1 cellular context compared by ENCODE assay signal in the genomic region with DNA sequence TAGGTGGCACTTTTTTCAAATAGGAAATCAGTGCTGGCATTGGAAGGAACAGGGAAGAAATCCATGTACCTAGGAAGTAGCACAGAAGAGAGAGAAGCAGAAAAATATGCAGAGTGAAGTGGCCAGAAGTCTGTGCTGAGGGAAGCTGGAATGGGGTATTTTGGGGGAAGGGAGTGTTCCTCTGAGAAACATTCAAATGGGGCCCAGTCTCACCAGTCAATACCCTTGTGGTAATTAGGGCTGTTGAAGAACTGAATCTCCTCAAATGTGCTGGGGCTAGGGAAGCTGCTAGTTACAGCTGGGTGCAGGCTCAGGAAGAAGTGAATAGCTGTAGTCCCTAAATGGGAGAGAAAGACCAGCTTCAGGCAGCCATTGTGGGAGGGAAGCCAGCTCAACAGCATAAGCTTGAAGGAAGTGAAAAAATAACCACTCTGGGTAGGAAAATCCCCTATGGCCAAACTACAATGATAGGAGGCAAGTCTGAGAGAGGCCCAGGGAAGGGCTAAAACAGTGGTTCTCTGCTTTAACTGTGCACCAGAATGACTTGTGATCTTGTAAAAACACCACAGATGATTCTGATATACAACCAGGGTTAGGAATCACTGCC.
A peak's percentile ranks its signal among the peaks of the same experiment; 100 is the strongest.
TF ChIP-seq lines count a peak whose summit lies in the region.

No MANE protein-coding gene starts in this region.

TF ChIP-seq in HEK293, 187 proteins besides CTCF, POLR2A, EP300 and RAD21:
- no peak for TF ChIP-seq ZNF214 (tag by site-specific recombination; IDR thresholded peaks at IDR 0.05; ENCODE audit: borderline replicate concordance)
- TF ChIP-seq ZNF664 (tag by site-specific recombination; IDR thresholded peaks at IDR 0.05): no peak
- peak; percentile 31; the same call in 1 of the 2 replicates for TF ChIP-seq ZNF394 (tag by site-specific recombination; IDR thresholded peaks at IDR 0.05; ENCODE audit: borderline replicate concordance)
- no peak for TF ChIP-seq SP3 (tag by site-specific recombination; IDR thresholded peaks at IDR 0.05)
- TF ChIP-seq OSR2 (tag by site-specific recombination; IDR thresholded peaks at IDR 0.05): no peak
- TF ChIP-seq, protein P1, sequence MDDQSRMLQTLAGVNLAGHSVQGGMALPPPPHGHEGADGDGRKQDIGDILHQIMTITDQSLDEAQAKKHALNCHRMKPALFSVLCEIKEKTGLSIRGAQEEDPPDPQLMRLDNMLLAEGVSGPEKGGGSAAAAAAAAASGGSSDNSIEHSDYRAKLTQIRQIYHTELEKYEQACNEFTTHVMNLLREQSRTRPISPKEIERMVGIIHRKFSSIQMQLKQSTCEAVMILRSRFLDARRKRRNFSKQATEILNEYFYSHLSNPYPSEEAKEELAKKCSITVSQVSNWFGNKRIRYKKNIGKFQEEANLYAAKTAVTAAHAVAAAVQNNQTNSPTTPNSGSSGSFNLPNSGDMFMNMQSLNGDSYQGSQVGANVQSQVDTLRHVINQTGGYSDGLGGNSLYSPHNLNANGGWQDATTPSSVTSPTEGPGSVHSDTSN (CRISPR knock-in tag; IDR thresholded peaks at IDR 0.05): no peak
